16 cellular contexts compared by ENCODE assay signal in the genomic region with DNA sequence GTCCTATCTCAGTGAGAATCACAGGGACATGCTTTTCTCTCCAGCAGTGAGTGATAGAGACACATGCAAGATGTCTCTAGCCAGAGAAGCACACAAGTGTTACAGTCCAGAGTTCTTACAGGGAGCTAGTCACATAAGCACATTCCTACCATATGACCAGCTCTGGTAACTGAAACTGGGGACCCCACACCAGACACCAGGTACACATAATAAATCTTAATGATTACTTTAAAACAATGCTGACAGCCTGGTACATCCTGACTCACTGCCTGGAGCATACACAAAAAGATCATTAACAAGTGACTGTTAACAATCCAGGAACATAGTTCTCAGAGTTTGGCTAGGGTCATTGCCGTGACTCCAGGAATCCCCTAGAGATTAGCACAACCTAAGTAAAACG. TPM values are rescaled to one million over a fixed set of nuclear protein-coding genes. Genes with fewer than 3 reads are reported as not detected.
DNase-seq lines count a peak whose midpoint lies in the region; ATAC-seq and TF ChIP-seq lines count a peak whose summit lies in the region.
"Had no signal": no experiment of that assay in that cellular context is flagged by ENCODE, and none has a peak within 500 bp of the region (broad histone marks: within the 10 kb centered on the region; RNA-seq: fewer than 3 reads in every experiment).

No MANE protein-coding gene starts in this region.

- DNase-seq in AG10803 (ENCODE audit: low read depth) = peak; percentile 58
- peak; percentile 98 for DNase-seq in LHCN-M2 (ENCODE audit: low read depth)
- peak; percentile 84 for DNase-seq in epithelial cell of proximal tubule (ENCODE audit: low read depth)
- DNase-seq in myocyte (ENCODE audit: low read depth) = peak; percentile 91
- no peak for DNase-seq in NOMO-1 treated with dmso at 0.1 percent for 144 hours (lab: John Stamatoyannopoulos, UW; ENCODE audit: unreplicated experiment)
- DNase-seq in NCI-H2196 treated with DMSO at 0.1 percent for 48 hours (lab: John Stamatoyannopoulos, UW; ENCODE audit: unreplicated experiment) = no peak
- no peak for DNase-seq in activated naive CD8-positive, alpha-beta T cell treated with anti-CD3 and anti-CD28 coated beads, Interleukin-2, amount 50 U/mL, for 24 hours
- DNase-seq: activated naive CD4-positive, alpha-beta T cell treated with Interleukin-2 at 50 U/mL for 16 hours; cerebellar nuclear complex; DMS79 treated with DMSO at 0.1 percent for 48 hours; NCI-H446 treated with DMSO at 0.1 percent for 48 hours; Right ventricle myocardium superior had no signal

- peaks cover 28% of the 10 kb centered on the region for H3K9me3 Mint-ChIP-seq in activated naive CD8-positive, alpha-beta T cell treated with anti-CD3 and anti-CD28 coated beads, Interleukin-2, amount 50 U/mL, for 24 hours

- H3K4me3 ChIP-seq in AG10803 (ENCODE audit: low read length) (no peak overlapping the region), epithelial cell of proximal tubule (ENCODE audit: low read depth, low read length) (no peak overlapping the region)
- H3K4me3 ChIP-seq: HAP-1, vagina had no signal

- no peak for TF ChIP-seq CTCF in AG10803 (conservative IDR thresholded peaks at IDR 0.05; ENCODE audit: low read length)
- TF ChIP-seq CTCF in epithelial cell of proximal tubule (conservative IDR thresholded peaks at IDR 0.05; ENCODE audit: low read depth, low read length) = no peak

- no peak overlapping the region for H3K27ac Mint-ChIP-seq in activated naive CD8-positive, alpha-beta T cell treated with anti-CD3 and anti-CD28 coated beads, Interleukin-2, amount 50 U/mL, for 24 hours

- no peak overlapping the region for H3K4me3 Mint-ChIP-seq in activated naive CD8-positive, alpha-beta T cell treated with anti-CD3 and anti-CD28 coated beads, Interleukin-2, amount 50 U/mL, for 24 hours
- H3K4me3 Mint-ChIP-seq: neural crest cell had no signal

- peaks cover 3% of the 10 kb centered on the region for H3K4me1 Mint-ChIP-seq in activated naive CD8-positive, alpha-beta T cell treated with anti-CD3 and anti-CD28 coated beads, Interleukin-2, amount 50 U/mL, for 24 hours
- H3K4me1 Mint-ChIP-seq: neural crest cell had no signal

- H3K36me3 Mint-ChIP-seq in activated naive CD8-positive, alpha-beta T cell treated with anti-CD3 and anti-CD28 coated beads, Interleukin-2, amount 50 U/mL, for 24 hours (ENCODE audit: low read depth) = peaks cover 28% of the 10 kb centered on the region

- ATAC-seq in GM21717 (IDR thresholded peaks at IDR 0.05; ENCODE audit: unreplicated experiment) = no peak
- ATAC-seq in activated naive CD8-positive, alpha-beta T cell treated with anti-CD3 and anti-CD28 coated beads, Interleukin-2, amount 50 U/mL, for 24 hours = no peak

- no peaks in the 10 kb centered on the region for H3K27me3 Mint-ChIP-seq in activated naive CD8-positive, alpha-beta T cell treated with anti-CD3 and anti-CD28 coated beads, Interleukin-2, amount 50 U/mL, for 24 hours

RNA-seq across cellular contexts. Expression of a gene that starts 53.6 kb away (rescaled TPM):
- total RNA-seq in LHCN-M2 (2014; rRNA removed) (94.0 and 94.3 TPM in 2 replicates), epithelial cell of proximal tubule (44.6 and 49.5 TPM in 2 replicates), myocyte (92.5 and 95.4 TPM in 2 replicates)
- polyA plus RNA-seq in LHCN-M2 (2012) = 51.1 TPM
- polyA plus RNA-seq in myocyte (2012) = 40.4 TPM

Comparison
In these comparisons a context has a peak if more than half of its experiments do, and no peak if none do; other contexts are left out.
1. DNase-seq: peak in AG10803 (single experiment), LHCN-M2 (single experiment), epithelial cell of proximal tubule (single experiment) and myocyte (single experiment); none in NOMO-1 treated with dmso at 0.1 percent for 144 hours (single experiment), NCI-H2196 treated with DMSO at 0.1 percent for 48 hours (single experiment) and activated naive CD8-positive, alpha-beta T cell treated with anti-CD3 and anti-CD28 coated beads, Interleukin-2, amount 50 U/mL, for 24 hours (single experiment).